ENCODE assay signal across 29 cellular contexts in the genomic region with DNA sequence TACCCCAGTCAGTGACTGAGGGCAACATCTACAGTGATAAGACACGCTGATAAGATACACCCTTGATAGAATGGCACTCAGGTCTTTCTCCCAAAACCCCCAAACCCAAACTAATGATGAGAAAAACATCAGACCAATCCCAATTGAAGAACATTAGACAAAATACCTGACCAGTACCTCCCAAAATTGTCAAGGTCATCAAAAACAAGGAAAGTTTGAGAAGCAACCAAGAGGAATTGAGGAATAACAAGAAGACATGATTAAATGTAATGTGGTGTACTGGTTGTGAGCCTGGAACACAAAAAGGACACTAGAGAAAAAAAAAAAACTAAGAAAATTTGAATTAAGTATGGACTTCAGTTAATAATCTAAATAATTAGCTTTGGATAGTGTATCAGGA.
"Had no signal": no experiment of that assay in that cellular context is flagged by ENCODE, and none has a peak within 500 bp of the region (broad histone marks: within the 10 kb centered on the region; RNA-seq: fewer than 3 reads in every experiment).

No MANE protein-coding gene starts in this region.

- H3K4me1 ChIP-seq: neural progenitor cell, parathyroid adenoma, psoas muscle, spleen, upper lobe of left lung had no signal

- H3K9me3 ChIP-seq: ovary, psoas muscle, spleen, suprapubic skin, testis, tibial artery, transverse colon, upper lobe of left lung, vagina had no signal

- H3K27ac ChIP-seq: neural progenitor cell, ovary, parathyroid adenoma, psoas muscle, skin epidermis, spleen, suprapubic skin, testis, tibial artery, transverse colon, upper lobe of left lung, vagina had no signal

- DNase-seq: natural killer cell; occipital lobe; ovary; posterior cingulate gyrus; psoas muscle; right cardiac atrium; spleen; stimulated activated CD4-positive, alpha-beta T cell treated with anti-CD3 and anti-CD28 coated beads, Interleukin-12 subunit alpha, Interleukin-12 subunit beta, amount 100 ng/mL, for 4 hours; stimulated activated CD4-positive, alpha-beta T cell treated with anti-CD3 and anti-CD28 coated beads, Interleukin-1b, Interleukin-23, amount 100 ng/mL, for 48 hours; stimulated activated CD4-positive, alpha-beta T cell treated with anti-CD3 and anti-CD28 coated beads, Interleukin-4, amount 100 ng/mL, for 1 hour; stimulated activated CD4-positive, alpha-beta T cell treated with anti-CD3 and anti-CD28 coated beads, Interleukin-4, amount 100 ng/mL, for 4 hours; stimulated activated CD8-positive, alpha-beta memory T cell treated with anti-CD3 and anti-CD28 coated beads, Interleukin-4, amount 100 ng/mL, for 48 hours; stimulated activated naive CD4-positive, alpha-beta T cell; stimulated activated naive CD8-positive, alpha-beta T cell treated with anti-CD3 and anti-CD28 coated beads, Interleukin-15, amount 100 ng/mL, for 72 hours; stimulated activated naive CD8-positive, alpha-beta T cell treated with anti-CD3 and anti-CD28 coated beads, Interleukin-15, Interleukin-2, amounts not matched to agents 100 U/mL and 50 U/mL, for 24 hours; substantia nigra; testis; tibial artery; transverse colon; upper lobe of left lung had no signal

- FAIRE-seq: urothelium cell line had no signal

- H3K4me3 ChIP-seq: neural progenitor cell, ovary, psoas muscle, skin epidermis, smooth muscle cell, spleen, suprapubic skin, testis, tibial artery, transverse colon, upper lobe of left lung, vagina had no signal

- H3K27me3 ChIP-seq: neural progenitor cell, ovary, spleen, suprapubic skin, testis, tibial artery, transverse colon, upper lobe of left lung, vagina had no signal

- ATAC-seq: natural killer cell; psoas muscle; right cardiac atrium; sciatic nerve; stimulated activated memory B cell treated with anti-CD40 and anti-IgM and Interleukin-4, amounts not matched to agents 10 μg/mL and 1 μg/mL and 100 μg/mL, for 72 hours; stimulated activated naive CD8-positive, alpha-beta T cell treated with anti-CD3 and anti-CD28 coated beads, Interleukin-15, amount 100 ng/mL, for 72 hours; stimulated activated naive CD8-positive, alpha-beta T cell treated with anti-CD3 and anti-CD28 coated beads, Interleukin-15, Interleukin-2, amounts not matched to agents 100 U/mL and 50 U/mL, for 24 hours had no signal

- H3K79me2 ChIP-seq: parathyroid adenoma had no signal

- H3K4me2 ChIP-seq: neural progenitor cell, smooth muscle cell had no signal

- H2AFZ ChIP-seq: neural progenitor cell, parathyroid adenoma had no signal

- H3K36me3 ChIP-seq: neural progenitor cell, ovary, spleen, suprapubic skin, tibial artery, transverse colon, upper lobe of left lung, vagina had no signal

- H3K9ac ChIP-seq: neural progenitor cell, parathyroid adenoma had no signal
